Comparison of ENCODE assay signal across 8 cellular contexts in the genomic region with DNA sequence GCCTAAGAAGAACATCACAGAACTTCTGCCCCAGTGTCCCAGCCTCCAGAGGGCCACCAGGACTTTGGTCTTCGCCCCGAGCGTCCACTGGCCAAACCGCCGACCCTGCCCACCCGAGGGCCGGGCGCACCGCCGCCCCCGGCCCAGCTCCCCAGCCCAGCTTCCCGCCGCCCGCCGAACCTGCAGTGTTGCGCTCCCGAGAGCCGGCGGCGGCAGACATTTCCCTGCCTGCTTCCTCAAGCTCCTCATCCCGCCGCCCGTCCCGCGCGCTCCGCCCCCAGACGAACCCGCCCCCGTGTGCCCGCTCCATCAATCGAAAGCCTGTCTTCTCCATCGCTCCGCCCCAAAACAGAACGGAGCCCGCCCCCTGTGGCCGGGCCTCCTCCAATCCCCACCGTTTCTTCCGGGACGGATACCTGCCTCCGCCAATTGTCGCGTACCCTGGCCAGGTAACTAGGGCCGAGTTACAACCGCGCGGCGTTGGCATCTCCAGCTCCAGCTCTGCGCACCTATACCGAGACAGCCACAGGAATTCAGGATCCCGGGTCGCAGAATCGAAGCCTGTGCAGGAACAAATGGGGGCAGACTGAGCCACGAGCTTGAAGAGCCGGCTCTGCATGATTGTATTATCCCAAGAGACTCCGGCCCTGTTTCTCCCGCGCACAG. TPM values are rescaled to one million over a fixed set of nuclear protein-coding genes. Genes with fewer than 3 reads are reported as not detected.
DNase-seq lines count a peak whose midpoint lies in the region; ATAC-seq and TF ChIP-seq lines count a peak whose summit lies in the region.

No MANE protein-coding gene starts in this region.

- peak; percentile 30; the same call in 1 of the 2 replicates for TF ChIP-seq EP300 in Ishikawa (IDR thresholded peaks at IDR 0.05; ENCODE audit: borderline replicate concordance)

- no peaks in the 10 kb centered on the region for H3K9me3 ChIP-seq in mucosa of rectum (ENCODE audit: control insufficient read depth in 2 of 2, low read length in 2 of 2)

- peak; percentile 91 for ATAC-seq in GM21619 (IDR thresholded peaks at IDR 0.05; ENCODE audit: unreplicated experiment)

- H3K9ac ChIP-seq in mucosa of rectum (ENCODE audit: low read depth in 1 of 2, low read length in 2 of 2), result peak overlapping the region; percentile 68 to 85

- DNase-seq in DMS53 (lab: John Stamatoyannopoulos, UW) (peak; percentile 99), OCI-M1 (lab: John Stamatoyannopoulos, UW) (peak; percentile 98), activated T-cell treated with anti-CD3 and anti-CD28 coated beads for 4 hours (peak; percentile 97), epithelial cell of proximal tubule (ENCODE audit: low read depth) (peak; percentile 56)
- DNase-seq in stimulated activated CD8-positive, alpha-beta memory T cell treated with anti-CD3 and anti-CD28 coated beads, Interleukin-4, amount 100 ng/mL, for 24 hours (ENCODE audit: low read depth), result peak; percentile 95

- no peaks in the 10 kb centered on the region for H3K27me3 ChIP-seq in mucosa of rectum (ENCODE audit: control insufficient read depth in 2 of 2, insufficient read depth in 2 of 2, low read length in 2 of 2)

- no peak for TF ChIP-seq CTCF in epithelial cell of proximal tubule (conservative IDR thresholded peaks at IDR 0.05; ENCODE audit: low read depth, low read length)

- peaks cover 0 to 2% of the 10 kb centered on the region in 2 donors for H3K36me3 ChIP-seq in mucosa of rectum (ENCODE audit: control insufficient read depth in 2 of 2, insufficient read depth in 2 of 2, low read length in 2 of 2)

- TF ChIP-seq RAD21 in Ishikawa (IDR thresholded peaks at IDR 0.05; ENCODE audit: low read depth), result no peak

- peak overlapping the region; percentile 29 to 56 for H3K27ac ChIP-seq in mucosa of rectum (ENCODE audit: low read depth in 2 of 2, low read length in 2 of 2)

- peaks cover 7 to 13% of the 10 kb centered on the region in 2 donors for H3K4me1 ChIP-seq in mucosa of rectum (ENCODE audit: control insufficient read depth in 2 of 2, insufficient read depth in 2 of 2, low read length in 2 of 2)

- H3K4me3 ChIP-seq in epithelial cell of proximal tubule (ENCODE audit: low read depth, low read length) (peak overlapping the region; percentile 74), mucosa of rectum (ENCODE audit: low read length in 2 of 2) (peak overlapping the region; percentile 90 to 95)

TF ChIP-seq in Ishikawa, 13 proteins besides CTCF, POLR2A, EP300 and RAD21:
- TF ChIP-seq, protein P1, sequence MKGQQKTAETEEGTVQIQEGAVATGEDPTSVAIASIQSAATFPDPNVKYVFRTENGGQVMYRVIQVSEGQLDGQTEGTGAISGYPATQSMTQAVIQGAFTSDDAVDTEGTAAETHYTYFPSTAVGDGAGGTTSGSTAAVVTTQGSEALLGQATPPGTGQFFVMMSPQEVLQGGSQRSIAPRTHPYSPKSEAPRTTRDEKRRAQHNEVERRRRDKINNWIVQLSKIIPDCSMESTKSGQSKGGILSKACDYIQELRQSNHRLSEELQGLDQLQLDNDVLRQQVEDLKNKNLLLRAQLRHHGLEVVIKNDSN (IDR thresholded peaks at IDR 0.05), result no peak
- TF ChIP-seq CEBPB (IDR thresholded peaks at IDR 0.05), result no peak
- TF ChIP-seq, protein P2, sequence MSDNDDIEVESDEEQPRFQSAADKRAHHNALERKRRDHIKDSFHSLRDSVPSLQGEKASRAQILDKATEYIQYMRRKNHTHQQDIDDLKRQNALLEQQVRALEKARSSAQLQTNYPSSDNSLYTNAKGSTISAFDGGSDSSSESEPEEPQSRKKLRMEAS (IDR thresholded peaks at IDR 0.05), result peak; percentile 54
- TF ChIP-seq TEAD4 (IDR thresholded peaks at IDR 0.05), result peak; percentile 36; the same call in 1 of the 2 replicates
- TF ChIP-seq CREB1 (IDR thresholded peaks at IDR 0.05; ENCODE audit: low read depth), result peak; percentile 54
- TF ChIP-seq YY1 (IDR thresholded peaks at IDR 0.05; ENCODE audit: low read depth), result peak; percentile 79
- TF ChIP-seq, protein P3, sequence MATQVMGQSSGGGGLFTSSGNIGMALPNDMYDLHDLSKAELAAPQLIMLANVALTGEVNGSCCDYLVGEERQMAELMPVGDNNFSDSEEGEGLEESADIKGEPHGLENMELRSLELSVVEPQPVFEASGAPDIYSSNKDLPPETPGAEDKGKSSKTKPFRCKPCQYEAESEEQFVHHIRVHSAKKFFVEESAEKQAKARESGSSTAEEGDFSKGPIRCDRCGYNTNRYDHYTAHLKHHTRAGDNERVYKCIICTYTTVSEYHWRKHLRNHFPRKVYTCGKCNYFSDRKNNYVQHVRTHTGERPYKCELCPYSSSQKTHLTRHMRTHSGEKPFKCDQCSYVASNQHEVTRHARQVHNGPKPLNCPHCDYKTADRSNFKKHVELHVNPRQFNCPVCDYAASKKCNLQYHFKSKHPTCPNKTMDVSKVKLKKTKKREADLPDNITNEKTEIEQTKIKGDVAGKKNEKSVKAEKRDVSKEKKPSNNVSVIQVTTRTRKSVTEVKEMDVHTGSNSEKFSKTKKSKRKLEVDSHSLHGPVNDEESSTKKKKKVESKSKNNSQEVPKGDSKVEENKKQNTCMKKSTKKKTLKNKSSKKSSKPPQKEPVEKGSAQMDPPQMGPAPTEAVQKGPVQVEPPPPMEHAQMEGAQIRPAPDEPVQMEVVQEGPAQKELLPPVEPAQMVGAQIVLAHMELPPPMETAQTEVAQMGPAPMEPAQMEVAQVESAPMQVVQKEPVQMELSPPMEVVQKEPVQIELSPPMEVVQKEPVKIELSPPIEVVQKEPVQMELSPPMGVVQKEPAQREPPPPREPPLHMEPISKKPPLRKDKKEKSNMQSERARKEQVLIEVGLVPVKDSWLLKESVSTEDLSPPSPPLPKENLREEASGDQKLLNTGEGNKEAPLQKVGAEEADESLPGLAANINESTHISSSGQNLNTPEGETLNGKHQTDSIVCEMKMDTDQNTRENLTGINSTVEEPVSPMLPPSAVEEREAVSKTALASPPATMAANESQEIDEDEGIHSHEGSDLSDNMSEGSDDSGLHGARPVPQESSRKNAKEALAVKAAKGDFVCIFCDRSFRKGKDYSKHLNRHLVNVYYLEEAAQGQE (IDR thresholded peaks at IDR 0.05; ENCODE audit: low read depth), result no peak
- peak; percentile 12; the same call in 1 of the 2 replicates for TF ChIP-seq EGR1 (IDR thresholded peaks at IDR 0.05)
- peak; percentile 68 for TF ChIP-seq TAF1 (IDR thresholded peaks at IDR 0.05; ENCODE audit: low read depth)
- 0 out of 2 replicates have a peak, but pooled peaks have one; percentile 35 for TF ChIP-seq ZBTB7A (IDR thresholded peaks at IDR 0.05; ENCODE audit: low read depth)

RNA-seq across cellular contexts. Expression of a gene that starts 15.2 kb away (rescaled TPM):
- 11.4 and 18.7 TPM in 2 replicates for total RNA-seq in epithelial cell of proximal tubule

RNA-seq across cellular contexts. Expression of a gene that starts 58.2 kb away (rescaled TPM):
- 77.0 and 86.9 TPM in 2 replicates for total RNA-seq in epithelial cell of proximal tubule

Comparison
In these comparisons a context has a peak if more than half of its experiments do, and no peak if none do; other contexts are left out.
1. Peak in every context shown above with its lines: DNase-seq, ATAC-seq, H3K4me3 ChIP-seq and H3K27ac ChIP-seq.